ENCODE assay signal across 8 cellular contexts in the genomic region with DNA sequence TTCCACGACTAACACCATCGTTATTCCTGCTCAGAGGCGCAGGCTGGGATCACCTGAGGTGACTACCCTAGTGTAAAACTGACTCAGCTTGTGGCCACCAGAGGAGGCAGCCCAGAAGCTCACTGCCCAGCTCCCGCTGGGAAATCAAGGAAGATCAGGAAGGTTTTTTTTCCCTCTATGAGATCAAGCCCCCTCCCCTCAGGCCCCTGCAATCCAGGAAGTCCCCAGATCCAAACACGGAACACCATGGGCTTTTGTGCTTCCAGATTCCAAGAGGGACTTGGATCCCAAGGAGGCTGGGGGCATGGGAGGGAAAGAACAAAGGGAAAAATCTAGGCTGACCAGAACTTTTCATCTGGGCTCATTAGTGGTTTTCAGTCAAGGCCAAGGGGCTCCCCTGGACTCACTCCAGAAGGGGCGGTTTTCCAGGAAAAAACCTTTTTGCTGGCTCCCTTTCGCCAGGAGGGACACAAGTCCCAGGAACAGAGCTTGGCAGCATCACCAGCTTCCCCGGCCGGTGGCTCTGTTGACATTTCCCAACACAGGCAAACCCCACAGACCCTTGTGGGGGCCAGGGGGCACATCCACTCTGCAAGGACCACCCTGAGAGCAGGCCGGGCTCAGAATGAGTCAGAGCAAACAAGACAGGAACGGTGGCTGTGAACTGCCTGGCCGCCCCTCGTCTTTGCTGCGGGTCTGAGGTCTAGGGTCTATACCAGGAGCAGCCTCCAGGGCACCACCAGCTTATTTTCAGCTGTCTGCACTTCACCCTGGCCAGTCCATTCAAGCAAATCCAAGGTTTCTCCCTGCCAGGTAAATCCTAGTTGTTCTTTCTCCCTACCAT. TPM values are rescaled to one million over a fixed set of nuclear protein-coding genes. Genes with fewer than 3 reads are reported as not detected.
A peak's percentile ranks its signal among the peaks of the same experiment; 100 is the strongest.
DNase-seq lines count a peak whose midpoint lies in the region; ATAC-seq and TF ChIP-seq lines count a peak whose summit lies in the region.

No MANE protein-coding gene starts in this region.

- peak; percentile 44 for TF ChIP-seq CTCF in choroid plexus epithelial cell (conservative IDR thresholded peaks at IDR 0.05; ENCODE audit: low read depth, low read length)
- no peak for TF ChIP-seq CTCF in vagina (IDR thresholded peaks at IDR 0.05)
- TF ChIP-seq CTCF in OCI-LY7 (conservative IDR thresholded peaks at IDR 0.05; ENCODE audit: low read length), result no peak

- H3K27me3 Mint-ChIP-seq in activated naive CD4-positive, alpha-beta T cell treated with anti-CD3 and anti-CD28 coated beads, Interleukin-2, amount 50 U/mL, for 24 hours, result no peaks in the 10 kb centered on the region

- BruUV-seq in OCI-LY7 (replicated peaks; lab: Mats Ljungman, UMichigan), result no TSS peak

- no peak for TF ChIP-seq POLR2A in vagina (IDR thresholded peaks at IDR 0.05)

- H3K79me2 ChIP-seq in OCI-LY7 (ENCODE audit: insufficient read depth, low read depth, low read length), result peaks cover 89% of the 10 kb centered on the region

- POLR2A ChIA-PET in OCI-LY7 (lab: Charles Lee), result no interaction called here

- peak overlapping the region; percentile 93 for H3K27ac ChIP-seq in vagina
- no peak overlapping the region for H3K27ac ChIP-seq in OCI-LY7 (ENCODE audit: low read depth, low read length, poor library complexity, severe bottlenecking)

- no peak overlapping the region for H3K4me2 ChIP-seq in OCI-LY7 (ENCODE audit: low read length)

- H3K9me3 Mint-ChIP-seq in activated naive CD4-positive, alpha-beta T cell treated with anti-CD3 and anti-CD28 coated beads, Interleukin-2, amount 50 U/mL, for 24 hours, result no peaks in the 10 kb centered on the region

- DNase-seq in activated naive CD4-positive, alpha-beta T cell treated with anti-CD3 and anti-CD28 coated beads, Interleukin-2, amount 50 U/mL, for 16 hours, result no peak
- peak; percentile 62 for DNase-seq in choroid plexus epithelial cell (ENCODE audit: low read depth)
- DNase-seq in vagina (ENCODE audit: extremely low spot score in 2 of 2), result no peak
- no peak for DNase-seq in NCI-H1694 (lab: John Stamatoyannopoulos, UW)
- DNase-seq in OCI-LY7 (ENCODE audit: low spot score), result no peak

- H3K4me3 ChIP-seq in choroid plexus epithelial cell (ENCODE audit: low read depth, low read length) (no peak overlapping the region), mucosa of stomach (ENCODE audit: low read length) (no peak overlapping the region), vagina (no peak overlapping the region), OCI-LY7 (ENCODE audit: low read depth, low read length, poor library complexity, severe bottlenecking) (no peak overlapping the region)

- H3K4me3 Mint-ChIP-seq in activated naive CD4-positive, alpha-beta T cell treated with anti-CD3 and anti-CD28 coated beads, Interleukin-2, amount 50 U/mL, for 24 hours, result peak overlapping the region; percentile 72

- no peaks in the 10 kb centered on the region for H3K27me3 ChIP-seq in mucosa of stomach (ENCODE audit: control insufficient read depth, insufficient read depth, low read length)
- H3K27me3 ChIP-seq in vagina, result no peaks in the 10 kb centered on the region

- no peaks in the 10 kb centered on the region for H3K9me2 ChIP-seq in OCI-LY7 (ENCODE audit: insufficient read depth, low read length)

- H3K36me3 Mint-ChIP-seq in activated naive CD4-positive, alpha-beta T cell treated with anti-CD3 and anti-CD28 coated beads, Interleukin-2, amount 50 U/mL, for 24 hours, result peaks cover 13% of the 10 kb centered on the region

- intact Hi-C loops in vagina (cut with DNase I) (no loop called here), OCI-LY7 (cut with micrococcal nuclease; ENCODE audit: unreplicated experiment) (no loop called here)

- peaks cover 7% of the 10 kb centered on the region for H4K20me1 ChIP-seq in OCI-LY7 (ENCODE audit: insufficient read depth, low read length)

- H3K9ac ChIP-seq in mucosa of stomach (ENCODE audit: low read length), result peak overlapping the region; percentile 73

- CTCF ChIA-PET in OCI-LY7 (lab: Charles Lee; ENCODE audit: unreplicated experiment), result no interaction called here

- H3K9me3 ChIP-seq in mucosa of stomach (ENCODE audit: control insufficient read depth, low read length) (no peaks in the 10 kb centered on the region), vagina (no peaks in the 10 kb centered on the region), OCI-LY7 (ENCODE audit: low read length) (no peaks in the 10 kb centered on the region)

- H3K36me3 ChIP-seq in mucosa of stomach (ENCODE audit: control insufficient read depth, insufficient read depth, low read length), result no peaks in the 10 kb centered on the region
- peaks cover 0 to 17% of the 10 kb centered on the region in 2 donors for H3K36me3 ChIP-seq in vagina
- peaks cover 49% of the 10 kb centered on the region for H3K36me3 ChIP-seq in OCI-LY7 (ENCODE audit: insufficient read depth, low read length)

- no peak for ATAC-seq in HG02981 (IDR thresholded peaks at IDR 0.05; ENCODE audit: unreplicated experiment)

- H3K27ac Mint-ChIP-seq in activated naive CD4-positive, alpha-beta T cell treated with anti-CD3 and anti-CD28 coated beads, Interleukin-2, amount 50 U/mL, for 24 hours, result peak overlapping the region; percentile 95

- peaks cover 65% of the 10 kb centered on the region for H3K4me1 ChIP-seq in mucosa of stomach (ENCODE audit: control insufficient read depth, insufficient read depth, low read length)
- H3K4me1 ChIP-seq in vagina, result peaks cover 79% of the 10 kb centered on the region
- peaks cover 17% of the 10 kb centered on the region for H3K4me1 ChIP-seq in OCI-LY7 (ENCODE audit: insufficient read depth, low read length, poor library complexity, severe bottlenecking)

- peaks cover 83% of the 10 kb centered on the region for H3K4me1 Mint-ChIP-seq in activated naive CD4-positive, alpha-beta T cell treated with anti-CD3 and anti-CD28 coated beads, Interleukin-2, amount 50 U/mL, for 24 hours

- no peak overlapping the region for H2AFZ ChIP-seq in OCI-LY7 (ENCODE audit: low read length)

RNA-seq across cellular contexts. Expression of a gene that starts 36.8 kb away (rescaled TPM):
- 333 TPM for total RNA-seq in vagina
- 112 and 133 TPM in 2 replicates for total RNA-seq in OCI-LY7 (2014; rRNA removed; shearing (Covaris generic))
- total RNA-seq in OCI-LY7 (2022), result 213 and 223 TPM in 2 replicates
